In the genomic region with DNA sequence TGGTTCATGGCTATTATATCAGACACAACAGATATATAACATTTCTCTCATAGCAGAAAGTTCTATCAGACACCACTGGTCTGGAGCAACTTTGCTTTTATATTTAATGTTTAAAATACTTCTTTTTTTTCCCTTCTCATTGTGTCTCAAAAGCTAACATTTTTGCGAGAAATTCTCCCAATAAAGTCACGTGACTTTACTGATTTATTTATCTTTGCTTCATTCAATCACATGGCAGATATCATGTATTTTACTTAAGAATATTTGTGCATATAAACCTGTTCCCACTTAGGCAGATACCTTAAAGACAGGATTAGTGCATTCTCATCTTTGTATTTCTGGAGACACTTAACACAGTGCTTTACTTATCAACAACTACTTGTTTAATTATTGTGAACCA, we compare ENCODE assay signal across 4 cellular contexts.
TF ChIP-seq lines count a peak whose summit lies in the region.

No MANE protein-coding gene starts in this region.

TF ChIP-seq in HepG2, 621 proteins besides CTCF, POLR2A, EP300 and RAD21:
- TF ChIP-seq ZNF12 (CRISPR knock-in tag; IDR thresholded peaks at IDR 0.05) (no peak), RBM39 (IDR thresholded peaks at IDR 0.05; ENCODE audit: low read depth, low read length, poor library complexity, severe bottlenecking) (no peak), FOXA1 (IDR thresholded peaks at IDR 0.05) (no peak), FOXA1 (CRISPR knock-in tag; IDR thresholded peaks at IDR 0.05) (no peak), ZNF292 (CRISPR knock-in tag; IDR thresholded peaks at IDR 0.05; ENCODE audit: borderline replicate concordance, low read depth) (no peak), EZH2 (conservative IDR thresholded peaks at IDR 0.05; ENCODE audit: low read depth, low read length) (no peak), SSRP1 (CRISPR knock-in tag; IDR thresholded peaks at IDR 0.05) (no peak), RAD51 (IDR thresholded peaks at IDR 0.05; ENCODE audit: borderline replicate concordance) (peak; percentile 81)
- TF ChIP-seq, protein P1, sequence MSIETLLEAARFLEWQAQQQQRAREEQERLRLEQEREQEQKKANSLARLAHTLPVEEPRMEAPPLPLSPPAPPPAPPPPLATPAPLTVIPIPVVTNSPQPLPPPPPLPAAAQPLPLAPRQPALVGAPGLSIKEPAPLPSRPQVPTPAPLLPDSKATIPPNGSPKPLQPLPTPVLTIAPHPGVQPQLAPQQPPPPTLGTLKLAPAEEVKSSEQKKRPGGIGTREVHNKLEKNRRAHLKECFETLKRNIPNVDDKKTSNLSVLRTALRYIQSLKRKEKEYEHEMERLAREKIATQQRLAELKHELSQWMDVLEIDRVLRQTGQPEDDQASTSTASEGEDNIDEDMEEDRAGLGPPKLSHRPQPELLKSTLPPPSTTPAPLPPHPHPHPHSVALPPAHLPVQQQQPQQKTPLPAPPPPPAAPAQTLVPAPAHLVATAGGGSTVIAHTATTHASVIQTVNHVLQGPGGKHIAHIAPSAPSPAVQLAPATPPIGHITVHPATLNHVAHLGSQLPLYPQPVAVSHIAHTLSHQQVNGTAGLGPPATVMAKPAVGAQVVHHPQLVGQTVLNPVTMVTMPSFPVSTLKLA (IDR thresholded peaks at IDR 0.05): peak; percentile 78
- TF ChIP-seq, protein P2, sequence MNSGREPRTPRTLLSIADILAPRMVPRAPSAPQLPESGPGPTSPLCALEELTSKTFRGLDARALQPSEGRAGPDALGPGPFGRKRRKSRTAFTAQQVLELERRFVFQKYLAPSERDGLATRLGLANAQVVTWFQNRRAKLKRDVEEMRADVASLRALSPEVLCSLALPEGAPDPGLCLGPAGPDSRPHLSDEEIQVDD (CRISPR knock-in tag; IDR thresholded peaks at IDR 0.05; ENCODE audit: borderline replicate concordance): no peak
- TF ChIP-seq, protein P3, sequence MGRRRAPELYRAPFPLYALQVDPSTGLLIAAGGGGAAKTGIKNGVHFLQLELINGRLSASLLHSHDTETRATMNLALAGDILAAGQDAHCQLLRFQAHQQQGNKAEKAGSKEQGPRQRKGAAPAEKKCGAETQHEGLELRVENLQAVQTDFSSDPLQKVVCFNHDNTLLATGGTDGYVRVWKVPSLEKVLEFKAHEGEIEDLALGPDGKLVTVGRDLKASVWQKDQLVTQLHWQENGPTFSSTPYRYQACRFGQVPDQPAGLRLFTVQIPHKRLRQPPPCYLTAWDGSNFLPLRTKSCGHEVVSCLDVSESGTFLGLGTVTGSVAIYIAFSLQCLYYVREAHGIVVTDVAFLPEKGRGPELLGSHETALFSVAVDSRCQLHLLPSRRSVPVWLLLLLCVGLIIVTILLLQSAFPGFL (CRISPR knock-in tag; IDR thresholded peaks at IDR 0.05): no peak
TF ChIP-seq in HepG2: peak in this region for 2.

TF ChIP-seq in A549, 52 proteins besides CTCF, POLR2A, EP300 and RAD21:
- TF ChIP-seq ZSCAN20 (CRISPR knock-in tag; IDR thresholded peaks at IDR 0.05) (no peak), SMC3 (IDR thresholded peaks at IDR 0.05) (no peak), MAFK (IDR thresholded peaks at IDR 0.05; ENCODE audit: partially characterized antibody) (no peak), POLR2AphosphoS2 (conservative IDR thresholded peaks at IDR 0.05; ENCODE audit: low read length) (no peak), HOXB13 (CRISPR knock-in tag; IDR thresholded peaks at IDR 0.05; ENCODE audit: low read depth) (no peak), ZC3H11A (IDR thresholded peaks at IDR 0.05) (no peak)
- TF ChIP-seq, protein P4, sequence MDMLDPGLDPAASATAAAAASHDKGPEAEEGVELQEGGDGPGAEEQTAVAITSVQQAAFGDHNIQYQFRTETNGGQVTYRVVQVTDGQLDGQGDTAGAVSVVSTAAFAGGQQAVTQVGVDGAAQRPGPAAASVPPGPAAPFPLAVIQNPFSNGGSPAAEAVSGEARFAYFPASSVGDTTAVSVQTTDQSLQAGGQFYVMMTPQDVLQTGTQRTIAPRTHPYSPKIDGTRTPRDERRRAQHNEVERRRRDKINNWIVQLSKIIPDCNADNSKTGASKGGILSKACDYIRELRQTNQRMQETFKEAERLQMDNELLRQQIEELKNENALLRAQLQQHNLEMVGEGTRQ (IDR thresholded peaks at IDR 0.05): peak; percentile 63
TF ChIP-seq in A549: peak in this region for 1.

TF ChIP-seq in GM12878, 131 proteins besides CTCF, POLR2A, EP300 and RAD21:
- TF ChIP-seq ZNF622 (IDR thresholded peaks at IDR 0.05) (no peak), RAD51 (IDR thresholded peaks at IDR 0.05) (peak; percentile 72)

TF ChIP-seq in K562, 482 proteins besides CTCF, POLR2A, EP300 and RAD21:
- TF ChIP-seq, protein P5, sequence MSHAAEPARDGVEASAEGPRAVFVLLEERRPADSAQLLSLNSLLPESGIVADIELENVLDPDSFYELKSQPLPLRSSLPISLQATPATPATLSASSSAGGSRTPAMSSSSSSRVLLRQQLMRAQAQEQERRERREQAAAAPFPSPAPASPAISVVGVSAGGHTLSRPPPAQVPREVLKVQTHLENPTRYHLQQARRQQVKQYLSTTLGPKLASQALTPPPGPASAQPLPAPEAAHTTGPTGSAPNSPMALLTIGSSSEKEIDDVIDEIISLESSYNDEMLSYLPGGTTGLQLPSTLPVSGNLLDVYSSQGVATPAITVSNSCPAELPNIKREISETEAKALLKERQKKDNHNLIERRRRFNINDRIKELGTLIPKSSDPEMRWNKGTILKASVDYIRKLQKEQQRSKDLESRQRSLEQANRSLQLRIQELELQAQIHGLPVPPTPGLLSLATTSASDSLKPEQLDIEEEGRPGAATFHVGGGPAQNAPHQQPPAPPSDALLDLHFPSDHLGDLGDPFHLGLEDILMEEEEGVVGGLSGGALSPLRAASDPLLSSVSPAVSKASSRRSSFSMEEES (CRISPR knock-in tag; IDR thresholded peaks at IDR 0.05): peak; percentile 94
- TF ChIP-seq SETDB1 (IDR thresholded peaks at IDR 0.05; ENCODE audit: low read length) (no peak), RAD51 (IDR thresholded peaks at IDR 0.05; ENCODE audit: borderline replicate concordance, low read depth) (peak; percentile 67; the same call in 1 of the 2 replicates)
- TF ChIP-seq, protein P6, sequence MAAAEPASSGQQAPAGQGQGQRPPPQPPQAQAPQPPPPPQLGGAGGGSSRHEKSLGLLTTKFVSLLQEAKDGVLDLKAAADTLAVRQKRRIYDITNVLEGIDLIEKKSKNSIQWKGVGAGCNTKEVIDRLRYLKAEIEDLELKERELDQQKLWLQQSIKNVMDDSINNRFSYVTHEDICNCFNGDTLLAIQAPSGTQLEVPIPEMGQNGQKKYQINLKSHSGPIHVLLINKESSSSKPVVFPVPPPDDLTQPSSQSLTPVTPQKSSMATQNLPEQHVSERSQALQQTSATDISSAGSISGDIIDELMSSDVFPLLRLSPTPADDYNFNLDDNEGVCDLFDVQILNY (CRISPR knock-in tag; IDR thresholded peaks at IDR 0.05): no peak
- TF ChIP-seq, protein P7, sequence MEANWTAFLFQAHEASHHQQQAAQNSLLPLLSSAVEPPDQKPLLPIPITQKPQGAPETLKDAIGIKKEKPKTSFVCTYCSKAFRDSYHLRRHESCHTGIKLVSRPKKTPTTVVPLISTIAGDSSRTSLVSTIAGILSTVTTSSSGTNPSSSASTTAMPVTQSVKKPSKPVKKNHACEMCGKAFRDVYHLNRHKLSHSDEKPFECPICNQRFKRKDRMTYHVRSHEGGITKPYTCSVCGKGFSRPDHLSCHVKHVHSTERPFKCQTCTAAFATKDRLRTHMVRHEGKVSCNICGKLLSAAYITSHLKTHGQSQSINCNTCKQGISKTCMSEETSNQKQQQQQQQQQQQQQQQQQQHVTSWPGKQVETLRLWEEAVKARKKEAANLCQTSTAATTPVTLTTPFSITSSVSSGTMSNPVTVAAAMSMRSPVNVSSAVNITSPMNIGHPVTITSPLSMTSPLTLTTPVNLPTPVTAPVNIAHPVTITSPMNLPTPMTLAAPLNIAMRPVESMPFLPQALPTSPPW (CRISPR knock-in tag; IDR thresholded peaks at IDR 0.05): no peak
